ENCODE assay signal across 8 cellular contexts in the genomic region with DNA sequence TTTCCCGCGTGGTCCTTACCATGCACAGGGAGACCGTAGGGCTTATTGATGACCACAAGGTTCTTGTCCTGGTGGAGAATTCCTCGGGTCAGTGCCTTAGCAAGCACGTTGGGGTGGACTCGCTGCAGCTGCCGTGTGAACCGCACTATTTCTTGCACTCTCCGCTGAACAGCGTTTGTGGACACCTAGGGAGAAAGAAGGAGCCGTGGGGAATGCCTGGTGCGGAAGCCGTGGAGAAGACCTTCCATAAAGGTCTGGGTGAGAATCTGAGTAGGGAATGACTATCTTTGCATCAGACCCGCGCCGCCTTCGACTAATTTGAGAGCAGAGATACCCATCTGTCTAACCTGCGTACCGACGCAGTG. TPM values are rescaled to one million over a fixed set of nuclear protein-coding genes. Genes with fewer than 3 reads are reported as not detected.
A peak's percentile ranks its signal among the peaks of the same experiment; 100 is the strongest.
DNase-seq lines count a peak whose midpoint lies in the region; ATAC-seq and TF ChIP-seq lines count a peak whose summit lies in the region.

No MANE protein-coding gene starts in this region.

- peak overlapping the region; percentile 80 for H3K9ac ChIP-seq in iPS-15b (ENCODE audit: low read depth, low read length)

- H3K36me3 Mint-ChIP-seq in activated CD4-positive, alpha-beta memory T cell treated with anti-CD3 and anti-CD28 coated beads, Interleukin-2, amount 10 ng/mL, durations not matched to agents 7 days and 5 days (ENCODE audit: low read depth) = peaks cover 17% of the 10 kb centered on the region

- POLR2A ChIA-PET in activated CD4-positive, alpha-beta memory T cell treated with anti-CD3 and anti-CD28 coated beads, Interleukin-2, amount 10 ng/mL, durations not matched to agents 7 days and 5 days (lab: Charles Lee) = interaction anchor here (1.2 to 4.2 kb wide), 5 partner anchors 18 to 323 kb away, joined by 3 to 23 read pairs (median 14); a partner anchor contains a TSS

- H3K4me3 Mint-ChIP-seq in activated CD4-positive, alpha-beta memory T cell treated with anti-CD3 and anti-CD28 coated beads, Interleukin-2, amount 10 ng/mL, durations not matched to agents 7 days and 5 days = peak overlapping the region; percentile 98

- CTCF ChIA-PET in activated CD4-positive, alpha-beta memory T cell treated with anti-CD3 and anti-CD28 coated beads, Interleukin-2, amount 10 ng/mL, durations not matched to agents 7 days and 5 days (lab: Charles Lee) = no interaction called here

- TF ChIP-seq EP300 in stomach (IDR thresholded peaks at IDR 0.05) = no peak

- H3K36me3 ChIP-seq in iPS-15b (ENCODE audit: control insufficient read depth, insufficient read depth, low read length) = peaks cover 5% of the 10 kb centered on the region
- peaks cover 10 to 42% (median 29%) of the 10 kb centered on the region in 4 donors for H3K36me3 ChIP-seq in stomach

- DNase-seq in NCI-H146 (lab: John Stamatoyannopoulos, UW) (peak; percentile 45), NCI-H146 treated with DMSO at 0.1 percent for 48 hours (lab: John Stamatoyannopoulos, UW; ENCODE audit: unreplicated experiment) (no peak), stomach (no peak), GM13976 (ENCODE audit: low spot score) (no peak), HPDE6-E6E7 (ENCODE audit: extremely low spot score) (no peak)
- DNase-seq in activated CD4-positive, alpha-beta memory T cell treated with anti-CD3 and anti-CD28 coated beads, Interleukin-2, amount 10 ng/mL, durations not matched to agents 7 days and 5 days = no peak

- H3K4me1 ChIP-seq in iPS-15b (ENCODE audit: control insufficient read depth, insufficient read depth, low read length) = no peaks in the 10 kb centered on the region
- H3K4me1 ChIP-seq in stomach = peaks cover 14 to 68% (median 52%) of the 10 kb centered on the region in 4 donors

- H3K9me3 Mint-ChIP-seq in activated CD4-positive, alpha-beta memory T cell treated with anti-CD3 and anti-CD28 coated beads, Interleukin-2, amount 10 ng/mL, durations not matched to agents 7 days and 5 days = no peaks in the 10 kb centered on the region

- TF ChIP-seq CTCF in stomach (IDR thresholded peaks at IDR 0.05) (no peak), GM13976 (IDR thresholded peaks at IDR 0.05; ENCODE audit: borderline replicate concordance, control extremely low read depth, extremely low read depth, insufficient read depth, missing control alignments) (no peak)

- no peak for ATAC-seq in GM21447 (IDR thresholded peaks at IDR 0.05; ENCODE audit: unreplicated experiment)

- H3K9me3 ChIP-seq in iPS-15b (ENCODE audit: control insufficient read depth, insufficient read depth, low read length) = no peaks in the 10 kb centered on the region
- no peaks in the 10 kb centered on the region for H3K9me3 ChIP-seq in stomach

- H3K4me1 Mint-ChIP-seq in activated CD4-positive, alpha-beta memory T cell treated with anti-CD3 and anti-CD28 coated beads, Interleukin-2, amount 10 ng/mL, durations not matched to agents 7 days and 5 days = peaks cover 40% of the 10 kb centered on the region

- intact Hi-C loops in stomach (cut with DNase I; ENCODE audit: low total_unique reads) = no loop called here

- H3K27ac Mint-ChIP-seq in activated CD4-positive, alpha-beta memory T cell treated with anti-CD3 and anti-CD28 coated beads, Interleukin-2, amount 10 ng/mL, durations not matched to agents 7 days and 5 days = peak overlapping the region; percentile 84

- WGBS in stomach, 5 donors = 3 to 5% (median 4%) methylated on average over 20 of the region's 20 CpGs

- peak overlapping the region in 4 of 5 donors; percentile 69 to 91 (median 82) for H3K27ac ChIP-seq in stomach

- H3K27me3 Mint-ChIP-seq in activated CD4-positive, alpha-beta memory T cell treated with anti-CD3 and anti-CD28 coated beads, Interleukin-2, amount 10 ng/mL, durations not matched to agents 7 days and 5 days = peaks cover 7% of the 10 kb centered on the region

- no peaks in the 10 kb centered on the region for H3K27me3 ChIP-seq in iPS-15b (ENCODE audit: control insufficient read depth, insufficient read depth, low read length)
- H3K27me3 ChIP-seq in stomach = no peaks in the 10 kb centered on the region

- H3K4me3 ChIP-seq in iPS-15b (ENCODE audit: low read depth, low read length) (peak overlapping the region; percentile 98), stomach (peak overlapping the region; percentile 64 to 97 (median 90))

- TF ChIP-seq POLR2A in stomach (IDR thresholded peaks at IDR 0.05) = no peak

- in situ Hi-C loops in GM13976 (cut with MboI; ENCODE audit: low sequenced_read_pairs, unreplicated experiment) = no loop called here

RNA-seq across cellular contexts. Expression of a gene that starts 0.6 kb away (rescaled TPM):
- 10 to 100 TPM; 26.5 to 26.8 TPM for total RNA-seq in activated CD4-positive, alpha-beta memory T cell treated with anti-CD3 and anti-CD28 coated beads, Interleukin-2, amount 10 ng/mL, durations not matched to agents 7 days and 5 days
- 10 to 100 TPM; 22.8 to 63.4 (median 31.6) TPM for total RNA-seq in stomach
- 10 to 100 TPM; 16.8 to 27.2 (median 17.8) TPM for polyA plus RNA-seq in stomach

RNA-seq across cellular contexts. Expression of a gene that starts 0.7 kb away (rescaled TPM):
- total RNA-seq in activated CD4-positive, alpha-beta memory T cell treated with anti-CD3 and anti-CD28 coated beads, Interleukin-2, amount 10 ng/mL, durations not matched to agents 7 days and 5 days = 1 to 10 TPM; 9.0 to 9.9 TPM
- 10 to 100 TPM in 4 of 5 donors, 1 to 10 TPM in 1; 7.6 to 50.7 (median 37.4) TPM for total RNA-seq in stomach
- 10 to 100 TPM in 2 of 3 donors, 1 to 10 TPM in 1; 6.9 to 25.8 (median 16.5) TPM for polyA plus RNA-seq in stomach

RNA-seq across cellular contexts. Expression of a gene that starts 57.8 kb away (rescaled TPM):
- total RNA-seq in activated CD4-positive, alpha-beta memory T cell treated with anti-CD3 and anti-CD28 coated beads, Interleukin-2, amount 10 ng/mL, durations not matched to agents 7 days and 5 days = 100 to 1,000 TPM; 121 to 125 TPM
- 100 to 1,000 TPM in 2 of 5 donors, 10 to 100 TPM in 3; 13.9 to 255 (median 63.7) TPM for total RNA-seq in stomach
- polyA plus RNA-seq in stomach = 10 to 100 TPM; 26.4 to 49.3 (median 37.4) TPM

RNA-seq across cellular contexts. Expression of a gene that starts 58.1 kb away (rescaled TPM):
- total RNA-seq in activated CD4-positive, alpha-beta memory T cell treated with anti-CD3 and anti-CD28 coated beads, Interleukin-2, amount 10 ng/mL, durations not matched to agents 7 days and 5 days = 10 to 100 TPM; 34.4 to 36.4 TPM
- 10 to 100 TPM in 4 of 5 donors, 1 to 10 TPM in 1; 5.4 to 26.3 (median 14.8) TPM for total RNA-seq in stomach
- 10 to 100 TPM; 17.3 to 22.7 (median 18.9) TPM for polyA plus RNA-seq in stomach
